In the genomic region with DNA sequence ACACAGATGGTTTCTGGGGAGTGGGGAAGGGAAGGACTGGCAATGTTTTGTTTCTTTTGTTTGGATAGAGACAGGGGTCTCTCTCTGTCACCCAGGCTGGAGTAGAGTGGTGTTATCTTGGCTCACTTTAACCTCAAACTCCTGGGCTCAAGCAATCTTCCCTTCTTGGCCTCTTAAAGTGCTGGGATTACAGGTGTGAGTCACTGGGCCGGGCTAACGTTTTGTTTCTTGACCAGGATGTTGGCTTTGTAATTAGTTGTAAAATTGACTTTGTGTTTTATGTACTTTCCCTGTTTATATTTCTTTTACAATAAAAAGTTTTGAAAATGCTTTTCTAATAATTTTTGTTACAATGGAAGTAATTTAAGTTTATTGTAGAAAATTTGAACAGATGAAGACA, we compare ENCODE assay signal across 1 cellular context.
TF ChIP-seq lines count a peak whose summit lies in the region.

No MANE protein-coding gene starts in this region.

TF ChIP-seq in K562, 482 proteins besides CTCF, POLR2A, EP300 and RAD21:
- 0 out of 4 replicates have a peak, but pooled peaks of 1 of the 2 experiments have one; percentile 22 for TF ChIP-seq KDM1A (IDR thresholded peaks at IDR 0.05)
- peak; percentile 60 for TF ChIP-seq FOSL1 (tag; conservative IDR thresholded peaks at IDR 0.05)
- no peak for TF ChIP-seq LARP7 (IDR thresholded peaks at IDR 0.05)
- TF ChIP-seq, protein P1, sequence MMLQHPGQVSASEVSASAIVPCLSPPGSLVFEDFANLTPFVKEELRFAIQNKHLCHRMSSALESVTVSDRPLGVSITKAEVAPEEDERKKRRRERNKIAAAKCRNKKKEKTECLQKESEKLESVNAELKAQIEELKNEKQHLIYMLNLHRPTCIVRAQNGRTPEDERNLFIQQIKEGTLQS (IDR thresholded peaks at IDR 0.05) = 0 out of 2 replicates have a peak, but pooled peaks have one; percentile 13
- TF ChIP-seq, protein P1 (CRISPR knock-in tag; conservative IDR thresholded peaks at IDR 0.05) = no peak
- TF ChIP-seq ZBTB7A (IDR thresholded peaks at IDR 0.05; ENCODE audit: borderline replicate concordance, control insufficient read depth, low read depth, low read length) = 0 out of 2 replicates have a peak, but pooled peaks have one; percentile 17
TF ChIP-seq in K562: peak in this region for 4.
